8 cellular contexts compared by ENCODE assay signal in the genomic region with DNA sequence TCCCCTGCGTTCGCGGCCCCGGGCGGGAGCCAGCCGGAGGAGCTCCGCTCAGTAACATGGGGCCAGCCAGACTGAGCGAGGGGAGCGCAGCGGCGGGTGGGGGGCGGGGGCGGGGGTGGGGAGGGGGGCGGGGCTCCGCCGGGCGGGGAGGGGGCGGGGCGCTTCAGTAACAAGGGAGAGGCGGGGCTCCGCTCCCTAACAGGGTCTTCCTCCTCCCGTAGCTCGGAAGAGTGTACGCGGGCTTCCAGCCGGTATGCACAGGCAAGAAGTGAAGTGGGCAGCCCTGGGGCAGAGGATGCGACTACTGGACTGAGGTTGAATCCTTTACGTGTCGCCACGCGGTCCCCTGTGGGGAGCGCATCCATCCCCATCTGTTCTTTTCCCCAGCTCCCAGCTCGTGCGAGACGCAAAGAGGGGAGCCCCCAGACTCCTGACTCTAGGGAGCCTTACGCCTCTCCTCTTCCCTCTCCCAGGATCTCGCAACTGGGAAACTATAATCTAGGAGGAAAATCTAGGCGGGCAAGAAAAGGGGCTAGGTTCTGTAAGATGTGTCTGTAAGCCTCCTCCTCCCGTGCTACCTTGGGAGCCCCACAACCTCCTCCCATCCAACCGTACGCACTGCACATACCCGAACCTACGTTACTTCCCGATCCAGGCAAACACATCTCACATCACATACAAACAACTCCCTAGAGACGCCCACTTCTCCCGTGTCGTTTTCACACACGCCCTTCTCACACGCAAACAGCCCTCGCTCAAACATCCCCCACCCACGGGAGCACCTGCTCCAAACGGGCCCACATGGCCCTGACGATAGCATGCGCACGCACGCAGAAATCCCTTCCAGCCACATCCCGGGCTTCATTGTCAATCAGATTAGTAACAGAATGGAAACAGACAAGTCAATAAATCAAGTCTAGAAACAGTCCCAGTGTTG. TPM values are rescaled to one million over a fixed set of nuclear protein-coding genes. Genes with fewer than 3 reads are reported as not detected.
DNase-seq lines count a peak whose midpoint lies in the region; ATAC-seq, FAIRE-seq and TF ChIP-seq lines count a peak whose summit lies in the region.

Gene SHF, minus strand, starts transcription at position 73 of the 937 bp plus-strand sequence. Its CDS starts 15 bp downstream, at position 58.

- no peaks in the 10 kb centered on the region for H3F3A ChIP-seq in PC-3 (ENCODE audit: low read length, unreplicated experiment)

- ATAC-seq in HG02852 (IDR thresholded peaks at IDR 0.05; ENCODE audit: unreplicated experiment) (peak; percentile 46), PC-3 (peak; percentile 58)

- H3K9ac ChIP-seq in PC-3 (ENCODE audit: low read length) = peak within 1 kb of the TSS; percentile 49; the same call in 1 of the 2 replicates

- FAIRE-seq in frontal cortex (lab: Jason Lieb, UNC) = no peak

- H4K20me1 ChIP-seq in PC-3 (ENCODE audit: low read length) (no peaks in the 10 kb centered on the region), osteoblast (ENCODE audit: insufficient read depth, low read length) (no peaks in the 10 kb centered on the region)

- peak within 1 kb of the TSS; percentile 66 for H3K27ac ChIP-seq in CD4-positive, alpha-beta memory T cell (ENCODE audit: low read depth, low read length)
- no peak within 1 kb of the TSS for H3K27ac ChIP-seq in PC-3 (ENCODE audit: low read length)
- no peak within 1 kb of the TSS for H3K27ac ChIP-seq in osteoblast (ENCODE audit: low read depth, low read length)
- peak within 1 kb of the TSS; percentile 84 to 96 (median 90) for H3K27ac ChIP-seq in tibial nerve

- peak within 1 kb of the TSS; percentile 86 to 97 (median 93) for H3K4me3 Mint-ChIP-seq in CD4-positive, alpha-beta memory T cell

- peak within 1 kb of the TSS; percentile 99 for H3K4me2 ChIP-seq in PC-3 (ENCODE audit: low read length)
- H3K4me2 ChIP-seq in osteoblast (ENCODE audit: insufficient read depth, low read length) = peak within 1 kb of the TSS; percentile 91

- peak in 1 of 2 donors; percentile 41 for TF ChIP-seq POLR2A in tibial nerve (IDR thresholded peaks at IDR 0.05)

- TF ChIP-seq EP300 in tibial nerve (IDR thresholded peaks at IDR 0.05) = peak in 1 of 2 donors; percentile 59

- TF ChIP-seq CTCF in PC-3 (conservative IDR thresholded peaks at IDR 0.05; ENCODE audit: low read depth, low read length) (no peak), osteoblast (IDR thresholded peaks at IDR 0.05; ENCODE audit: extremely low read depth, low read depth, low read length) (no peak), tibial nerve (IDR thresholded peaks at IDR 0.05) (no peak)

- peaks cover 7% of the 10 kb centered on the region for H3K4me1 ChIP-seq in CD4-positive, alpha-beta memory T cell (ENCODE audit: insufficient read depth, low read length)
- H3K4me1 ChIP-seq in PC-3 (ENCODE audit: insufficient read depth, low read length) (peaks cover 11% of the 10 kb centered on the region), osteoblast (ENCODE audit: insufficient read depth, low read length) (peaks cover 16% of the 10 kb centered on the region), tibial nerve (peaks cover 0 to 37% (median 17%) of the 10 kb centered on the region in 4 donors)

- H3K36me3 ChIP-seq in CD4-positive, alpha-beta memory T cell (ENCODE audit: insufficient read depth, low read length) = no peaks in the 10 kb centered on the region
- H3K36me3 ChIP-seq in PC-3 (ENCODE audit: low read depth, low read length) (no peaks in the 10 kb centered on the region), osteoblast (ENCODE audit: insufficient read depth, low read length) (no peaks in the 10 kb centered on the region), tibial nerve (no peaks in the 10 kb centered on the region)

- CTCF ChIA-PET in CD4-positive, alpha-beta memory T cell (lab: Charles Lee; ENCODE audit: partially characterized antibody) = interaction anchor here (1.1 to 5.6 kb wide), 8 partner anchors 8 to 90 kb away, joined by 3 to 30 read pairs (median 4); no protein-coding TSS in a partner anchor
- CTCF ChIA-PET in PC-3 (lab: Charles Lee) = no interaction called here

- H3K9me3 Mint-ChIP-seq in CD4-positive, alpha-beta memory T cell = no peaks in the 10 kb centered on the region

- no peaks in the 10 kb centered on the region for H3K9me3 ChIP-seq in CD4-positive, alpha-beta memory T cell (ENCODE audit: control insufficient read depth in 1 of 2, low read length in 2 of 2)
- H3K9me3 ChIP-seq in PC-3 (ENCODE audit: low read length) = no peaks in the 10 kb centered on the region
- no peaks in the 10 kb centered on the region for H3K9me3 ChIP-seq in osteoblast (ENCODE audit: low read depth, low read length)
- no peaks in the 10 kb centered on the region for H3K9me3 ChIP-seq in tibial nerve

- peaks cover 9 to 23% (median 13%) of the 10 kb centered on the region in 4 donors for H3K4me1 Mint-ChIP-seq in CD4-positive, alpha-beta memory T cell

- POLR2A ChIA-PET in CD4-positive, alpha-beta memory T cell (lab: Charles Lee; ENCODE audit: partially characterized antibody) = interaction anchor here (0.6 to 15.6 kb wide), 4 partner anchors 12 to 970 kb away, joined by 3 to 201 read pairs (median 5); partner anchors contain the start of gene BLOC1S6
- POLR2A ChIA-PET in PC-3 (lab: Charles Lee; ENCODE audit: unreplicated experiment) = interaction anchor here (0.5 kb wide), 1 partner anchor 10 kb away, joined by 3 read pairs; no protein-coding TSS in a partner anchor

- 1% methylated on average over 34 to 39 of the region's 57 CpGs for WGBS in tibial nerve, 2 donors

- no TSS peak for BruUV-seq in PC-3 (replicated peaks; lab: Mats Ljungman, UMichigan)

- H2AFZ ChIP-seq in PC-3 (ENCODE audit: low read length) (peak within 1 kb of the TSS; percentile 100), osteoblast (ENCODE audit: low read length) (peak within 1 kb of the TSS; percentile 88)

- intact Hi-C loops in CD4-positive, alpha-beta memory T cell (cut with micrococcal nuclease) = loop anchor here (1.0 to 5.0 kb wide), 3 partner anchors 10 to 71 kb away; no protein-coding TSS in a partner anchor
- intact Hi-C loops in PC-3 (cut with micrococcal nuclease) = no loop called here

- no peaks in the 10 kb centered on the region for H3K9me2 ChIP-seq in PC-3 (replicated peaks; ENCODE audit: low read length)

- H3K79me2 ChIP-seq in PC-3 (ENCODE audit: low read length) (no peaks in the 10 kb centered on the region), osteoblast (ENCODE audit: insufficient read depth, low read length) (no peaks in the 10 kb centered on the region)

- H3K27me3 ChIP-seq in CD4-positive, alpha-beta memory T cell (ENCODE audit: insufficient read depth, low read length) = no peaks in the 10 kb centered on the region
- H3K27me3 ChIP-seq in PC-3 (ENCODE audit: low read length) = no peaks in the 10 kb centered on the region
- H3K27me3 ChIP-seq in osteoblast (ENCODE audit: insufficient read depth, low read length) = peaks cover 37% of the 10 kb centered on the region
- no peaks in the 10 kb centered on the region for H3K27me3 ChIP-seq in tibial nerve

- peaks cover 0 to 2% of the 10 kb centered on the region in 2 donors for H3K36me3 Mint-ChIP-seq in CD4-positive, alpha-beta memory T cell

- no peaks in the 10 kb centered on the region for H3K27me3 Mint-ChIP-seq in CD4-positive, alpha-beta memory T cell

- peak; percentile 49 to 78 (median 56) for DNase-seq in CD4-positive, alpha-beta memory T cell
- no peak for DNase-seq in PC-3
- DNase-seq in activated gamma-delta T cell (lab: John Stamatoyannopoulos, UW) = peak; percentile 27
- peak; percentile 77 to 82 for DNase-seq in frontal cortex (ENCODE audit: low spot score in 2 of 2)
- DNase-seq in osteoblast (ENCODE audit: insufficient read length, low spot score, missing footprints) = peak; percentile 79
- DNase-seq in tibial nerve (ENCODE audit: low spot score in 2 of 2) = peak in 1 of 2 donors; percentile 40
- DNase-seq in T1000 (lab: John Stamatoyannopoulos, UW) = no peak

- H3K27ac Mint-ChIP-seq in CD4-positive, alpha-beta memory T cell = peak within 1 kb of the TSS; percentile 77 to 95 (median 94)

- H3K4me3 ChIP-seq in CD4-positive, alpha-beta memory T cell (ENCODE audit: low read length in 2 of 2) = peak within 1 kb of the TSS; percentile 67 to 90
- H3K4me3 ChIP-seq in PC-3 (ENCODE audit: low read length) (peak within 1 kb of the TSS; percentile 83), osteoblast (ENCODE audit: insufficient read depth, low read length) (peak within 1 kb of the TSS; percentile 71), tibial nerve (peak within 1 kb of the TSS; percentile 68 to 91 (median 80))

RNA-seq across cellular contexts. Expression of gene SHF, which starts in this region (rescaled TPM):
- total RNA-seq in CD4-positive, alpha-beta memory T cell = 1 to 10 TPM; 5.3 to 6.7 TPM
- polyA plus RNA-seq in CD4-positive, alpha-beta memory T cell = 1 to 10 TPM in 1 of 2 donors, under 1 TPM in 1; 0.66 to 1.7 TPM
- total RNA-seq in PC-3 (2014; rRNA removed) = 1.2 and 2.2 TPM in 2 replicates
- 49.3 TPM for total RNA-seq in frontal cortex
- total RNA-seq in osteoblast = 3.3 and 4.1 TPM in 2 replicates
- total RNA-seq in tibial nerve = 10 to 100 TPM; 18.8 to 36.6 (median 25.5) TPM

Comparison
In these comparisons a context has a peak if more than half of its experiments do, and no peak if none do; other contexts are left out.
1. DNase-seq: peak in CD4-positive, alpha-beta memory T cell (5 of 5), activated gamma-delta T cell (single experiment), frontal cortex (2 of 2) and osteoblast (single experiment); none in PC-3 (single experiment) and T1000 (single experiment).
2. H3K27ac ChIP-seq: peak in CD4-positive, alpha-beta memory T cell (single experiment) and tibial nerve (4 of 4); none in PC-3 (single experiment) and osteoblast (single experiment).
3. Peak in every context shown above with its lines, with median percentiles within 50 percentile points of each other: H3K4me3 ChIP-seq.